ENCODE assay signal across 16 cellular contexts in genomic region chr6:133894795-133895401, GRCh38. TPM values are rescaled to one million over a fixed set of nuclear protein-coding genes. Genes with fewer than 3 reads are reported as not detected.
DNase-seq lines count a peak whose midpoint lies in the region; ATAC-seq and TF ChIP-seq lines count a peak whose summit lies in the region.
"Had no signal": no experiment of that assay in that cellular context is flagged by ENCODE, and none has a peak within 500 bp of the region (broad histone marks: within the 10 kb centered on the region; RNA-seq: fewer than 3 reads in every experiment).

No MANE protein-coding gene starts in this region.

- H3K4me3 ChIP-seq in foreskin fibroblast (ENCODE audit: low read depth in 1 of 2, low read length in 2 of 2) = no peak overlapping the region
- H3K4me3 ChIP-seq: adrenal gland, right lobe of liver had no signal

- no peak for TF ChIP-seq CTCF in foreskin fibroblast (IDR thresholded peaks at IDR 0.05; ENCODE audit: low read depth, low read length)

- DNase-seq in DMS79 treated with DMSO at 0.1 percent for 48 hours (lab: John Stamatoyannopoulos, UW) = peak; percentile 4
- DNase-seq in DMS79 (lab: John Stamatoyannopoulos, UW) = no peak
- DNase-seq in foreskin fibroblast = peak; percentile 40 to 60
- DNase-seq in mucosa of gallbladder (ENCODE audit: low spot score) = peak; percentile 49
- peak; percentile 61 for DNase-seq in ureter (ENCODE audit: low spot score)
- DNase-seq in left colon = no peak
- DNase-seq: 8988T; activated CD4-positive, alpha-beta T cell treated with anti-CD3 and anti-CD28 coated beads for 1 hour; COR-L47; effector CD4-positive, alpha-beta T cell; PC-3; right lobe of liver; T-helper 1 cell had no signal

- ATAC-seq in HG02642 (IDR thresholded peaks at IDR 0.05; ENCODE audit: poor library complexity, unreplicated experiment) (no peak), left colon (no peak), HG02610 (IDR thresholded peaks at IDR 0.05; ENCODE audit: unreplicated experiment) (no peak)
- ATAC-seq: PC-3 had no signal

- intact Hi-C loops in left colon (cut with DNase I, micrococcal nuclease) = no loop called here

RNA-seq across cellular contexts. Expression of gene TCF21, which starts 6.0 kb away (rescaled TPM):
- total RNA-seq in mucosa of gallbladder (10.9 TPM), ureter (8.2 TPM), left colon (1 to 10 TPM; 2.3 to 6.9 TPM)
- total RNA-seq: PC-3 had no signal

RNA-seq across cellular contexts. Expression of gene TBPL1, which starts 58.1 kb away (rescaled TPM):
- total RNA-seq in mucosa of gallbladder = 24.5 TPM
- total RNA-seq in ureter = 22.2 TPM
- total RNA-seq in left colon = 10 to 100 TPM; 18.2 to 22.2 TPM

Comparison
In these comparisons a context has a peak if more than half of its experiments do, and no peak if none do; other contexts are left out.
1. DNase-seq: peak in DMS79 treated with DMSO at 0.1 percent for 48 hours (single experiment), foreskin fibroblast (2 of 2), mucosa of gallbladder (single experiment) and ureter (single experiment); none in DMS79 (single experiment) and left colon (0 of 2).